Comparison of ENCODE assay signal across 8 cellular contexts in genomic region chr5:399296-400281, GRCh38. TPM values are rescaled to one million over a fixed set of nuclear protein-coding genes. Genes with fewer than 3 reads are reported as not detected.
DNase-seq lines count a peak whose midpoint lies in the region; ATAC-seq, FAIRE-seq and TF ChIP-seq lines count a peak whose summit lies in the region.

No MANE protein-coding gene starts in this region.

- DNase-seq in D341Med (ENCODE audit: low spot score) (peak; percentile 76), NCI-H510A (lab: John Stamatoyannopoulos, UW) (peak; percentile 100), globus pallidus (ENCODE audit: low spot score) (peak; percentile 13), pancreas (peak; percentile 56 to 87 (median 64)), SW 1271 (lab: John Stamatoyannopoulos, UW) (no peak)
- DNase-seq in activated T-cell treated with anti-CD3 and anti-CD28 coated beads, Interleukin-2, amount 50 U/mL, for 24 hours, result peak; percentile 79

- peaks cover 43% of the 10 kb centered on the region for H3K27me3 Mint-ChIP-seq in activated T-cell treated with anti-CD3 and anti-CD28 coated beads, Interleukin-2, amount 50 U/mL, for 24 hours

- no peak for TF ChIP-seq CTCF in pancreas (IDR thresholded peaks at IDR 0.05)

- WGBS in pancreas, 2 donors, result 29 to 30% methylated on average over 45 of the region's 45 CpGs

- H3K36me3 Mint-ChIP-seq in activated T-cell treated with anti-CD3 and anti-CD28 coated beads, Interleukin-2, amount 50 U/mL, for 24 hours (ENCODE audit: low read depth), result peaks cover 28% of the 10 kb centered on the region

- H3K27ac Mint-ChIP-seq in activated T-cell treated with anti-CD3 and anti-CD28 coated beads, Interleukin-2, amount 50 U/mL, for 24 hours, result peak overlapping the region; percentile 92

- FAIRE-seq in pancreas (lab: Jason Lieb, UNC), result no peak

- peak overlapping the region; percentile 60 for H3K4me3 Mint-ChIP-seq in activated T-cell treated with anti-CD3 and anti-CD28 coated beads, Interleukin-2, amount 50 U/mL, for 24 hours

- peaks cover 47% of the 10 kb centered on the region for H3K4me1 Mint-ChIP-seq in activated T-cell treated with anti-CD3 and anti-CD28 coated beads, Interleukin-2, amount 50 U/mL, for 24 hours (ENCODE audit: low read depth)

- peak overlapping the region in 2 of 4 donors; percentile 42 to 55 for H3K27ac ChIP-seq in pancreas

- H3K27me3 ChIP-seq in pancreas, result no peaks in the 10 kb centered on the region

- no peaks in the 10 kb centered on the region for H3K9me3 ChIP-seq in pancreas

- peak overlapping the region in 1 of 4 donors; percentile 25 for H3K4me3 ChIP-seq in pancreas

- H3K9me3 Mint-ChIP-seq in activated T-cell treated with anti-CD3 and anti-CD28 coated beads, Interleukin-2, amount 50 U/mL, for 24 hours, result no peaks in the 10 kb centered on the region

- H3K4me1 ChIP-seq in pancreas, result peaks cover 0 to 6% (median 0%) of the 10 kb centered on the region in 3 donors

- intact Hi-C loops in pancreas (cut with DNase I), result no loop called here

- H3K36me3 ChIP-seq in pancreas, result no peaks in the 10 kb centered on the region

- ATAC-seq in GM19395 (IDR thresholded peaks at IDR 0.05; ENCODE audit: unreplicated experiment) (peak; percentile 69), HG03432 (IDR thresholded peaks at IDR 0.05; ENCODE audit: unreplicated experiment) (peak; percentile 77), pancreas (peak; percentile 73 to 97 (median 92))

RNA-seq across cellular contexts. Expression of gene EXOC3, which starts 43.4 kb away (rescaled TPM):
- 10 to 100 TPM; 24.5 to 39.5 (median 38.3) TPM for total RNA-seq in pancreas
- 10 to 100 TPM; 64.8 to 71.8 TPM for polyA plus RNA-seq in pancreas

Comparison
In these comparisons a context has a peak if more than half of its experiments do, and no peak if none do; other contexts are left out.
1. DNase-seq: peak in D341Med (single experiment), NCI-H510A (single experiment), activated T-cell treated with anti-CD3 and anti-CD28 coated beads, Interleukin-2, amount 50 U/mL, for 24 hours (single experiment), globus pallidus (single experiment) and pancreas (6 of 6); none in SW 1271 (0 of 2).
2. Peak in every context shown above with its lines, with median percentiles within 50 percentile points of each other: ATAC-seq.